ENCODE assay signal across 8 cellular contexts in genomic region chr1:77759090-77760028, GRCh38. TPM values are rescaled to one million over a fixed set of nuclear protein-coding genes. Genes with fewer than 3 reads are reported as not detected.
DNase-seq lines count a peak whose midpoint lies in the region; ATAC-seq, FAIRE-seq and TF ChIP-seq lines count a peak whose summit lies in the region.

USP33 (minus strand) TSS chr1:77759852; CDS start chr1:77741697, 18,155 bp downstream.

- peak within 1 kb of the TSS; percentile 89 to 91 for H3K27ac ChIP-seq in kidney (ENCODE audit: low read depth in 2 of 2, low read length in 2 of 2)

- H3K36me3 Mint-ChIP-seq in central memory CD8-positive, alpha-beta T cell (ENCODE audit: insufficient read depth): peaks cover 12% of the 10 kb centered on the region

- no peak for TF ChIP-seq CTCF in kidney (IDR thresholded peaks at IDR 0.05; ENCODE audit: borderline replicate concordance, extremely low read depth, insufficient read depth)

- peak within 1 kb of the TSS; percentile 95 for H3K27ac Mint-ChIP-seq in central memory CD8-positive, alpha-beta T cell (ENCODE audit: low read depth)

- ATAC-seq in GM18873 (IDR thresholded peaks at IDR 0.05; ENCODE audit: low FRiP score, unreplicated experiment) (peak; percentile 87), HG03135 (IDR thresholded peaks at IDR 0.05; ENCODE audit: unreplicated experiment) (peak; percentile 96)
- peak; percentile 93 to 94 for ATAC-seq in activated CD4-positive, CD25-positive, alpha-beta regulatory T cell treated with anti-CD3 and anti-CD28 coated beads, Interleukin-2, amount 50 U/mL, for 24 hours
- peak; percentile 87 for ATAC-seq in central memory CD8-positive, alpha-beta T cell (replicated peaks; ENCODE audit: extremely low read depth, poor library complexity, severe bottlenecking)

- no peaks in the 10 kb centered on the region for H3K36me3 ChIP-seq in kidney (ENCODE audit: control insufficient read depth in 1 of 2, insufficient read depth in 2 of 2, low read length in 2 of 2)

- FAIRE-seq in kidney (lab: Jason Lieb, UNC): no peak

- no peaks in the 10 kb centered on the region for H3K27me3 Mint-ChIP-seq in central memory CD8-positive, alpha-beta T cell

- H3K4me1 Mint-ChIP-seq in central memory CD8-positive, alpha-beta T cell: peaks cover 43% of the 10 kb centered on the region

- DNase-seq in AG08395 (ENCODE audit: low spot score): peak; percentile 88
- DNase-seq in NCI-H345 (lab: John Stamatoyannopoulos, UW): peak; percentile 91
- peak; percentile 78 to 90 for DNase-seq in central memory CD8-positive, alpha-beta T cell (ENCODE audit: low spot score in 2 of 2)
- peak; percentile 96 for DNase-seq in kidney
- peak; percentile 66 to 92 for DNase-seq in stimulated activated CD4-positive, alpha-beta T cell treated with anti-CD3 and anti-CD28 coated beads, Interleukin-15, amount 100 ng/mL, for 48 hours (ENCODE audit: low read depth in 2 of 2)

- peaks cover 5 to 17% of the 10 kb centered on the region in 2 donors for H3K4me1 ChIP-seq in kidney (ENCODE audit: control insufficient read depth in 1 of 2, insufficient read depth in 1 of 2, low read depth in 1 of 2, low read length in 2 of 2)

- peak within 1 kb of the TSS; percentile 87 for H3K4me3 Mint-ChIP-seq in central memory CD8-positive, alpha-beta T cell

- intact Hi-C loops in kidney (cut with DNase I): no loop called here

- peak within 1 kb of the TSS; percentile 82 to 88 for H3K9ac ChIP-seq in kidney (ENCODE audit: low read length in 2 of 2)

- peak within 1 kb of the TSS; percentile 83 to 96 for H3K4me3 ChIP-seq in kidney (ENCODE audit: low read length in 2 of 2)

- no peaks in the 10 kb centered on the region for H3K9me3 ChIP-seq in kidney (ENCODE audit: control insufficient read depth in 1 of 2, low read length in 2 of 2)

- H3K9me3 Mint-ChIP-seq in central memory CD8-positive, alpha-beta T cell: no peaks in the 10 kb centered on the region

RNA-seq across cellular contexts. Expression of gene USP33, which starts in this region (rescaled TPM):
- 63.3 TPM for total RNA-seq in kidney
- 25.7 TPM for polyA plus RNA-seq in kidney (ENCODE audit: insufficient read depth, low read depth, low replicate concordance)

Comparison
In these comparisons a context has a peak if more than half of its experiments do, and no peak if none do; other contexts are left out.
1. Peak in every context shown above with its lines: DNase-seq, ATAC-seq, H3K4me3 ChIP-seq and H3K27ac ChIP-seq.